In the genomic region with DNA sequence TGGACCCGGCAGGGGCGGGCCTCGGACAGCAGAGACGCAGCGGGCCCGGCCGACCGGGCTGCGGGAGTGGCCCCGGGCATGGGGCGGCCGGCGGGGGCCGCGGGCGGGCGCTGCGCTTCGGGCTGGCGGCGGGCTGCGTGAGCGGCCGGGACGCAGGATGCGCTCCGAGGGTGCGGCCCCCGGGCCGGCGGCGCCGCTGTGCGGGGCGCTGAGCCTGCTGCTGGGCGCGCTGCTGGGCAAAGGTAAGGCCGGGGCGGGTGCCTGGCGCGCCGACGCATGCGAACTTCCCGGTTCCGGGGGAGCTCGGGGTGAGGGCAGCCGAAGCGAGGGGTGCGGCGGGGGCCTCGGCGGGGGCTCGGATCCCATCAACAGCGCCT, we compare ENCODE assay signal across 20 cellular contexts. TPM values are rescaled to one million over a fixed set of nuclear protein-coding genes. Genes with fewer than 3 reads are reported as not detected.
DNase-seq lines count a peak whose midpoint lies in the region; ATAC-seq and TF ChIP-seq lines count a peak whose summit lies in the region.
"Had no signal": no experiment of that assay in that cellular context is flagged by ENCODE, and none has a peak within 500 bp of the region (broad histone marks: within the 10 kb centered on the region; RNA-seq: fewer than 3 reads in every experiment).

No MANE protein-coding gene starts in this region.

- no peak overlapping the region for H3K9ac ChIP-seq in mammary epithelial cell (ENCODE audit: insufficient read depth, low read length)

- H3K4me3 ChIP-seq in breast epithelium (peak overlapping the region; percentile 49 to 67 (median 50)), mammary epithelial cell (replicated peaks in 1 of 3; ENCODE audit: insufficient read depth in 1 of 3, low read depth in 2 of 3, low read length in 3 of 3) (no peak overlapping the region), left ventricle myocardium inferior (peak overlapping the region; percentile 56), neuron (ENCODE audit: low read length) (peak overlapping the region; percentile 33), uterus (peak overlapping the region; percentile 35 to 48)
- H3K4me3 ChIP-seq: right lobe of liver, SJSA1 had no signal

- peaks cover 30% of the 10 kb centered on the region for H3K27me3 Mint-ChIP-seq in stimulated activated memory B cell treated with anti-CD40 and anti-IgM and Interleukin-4, amounts not matched to agents 10 μg/mL and 1 μg/mL and 100 μg/mL, for 72 hours

- ATAC-seq in HG03571 (IDR thresholded peaks at IDR 0.05; ENCODE audit: unreplicated experiment) (no peak), esophagus mucosa (no peak)
- ATAC-seq in stimulated activated memory B cell treated with anti-CD40 and anti-IgM and Interleukin-4, amounts not matched to agents 10 μg/mL and 1 μg/mL and 100 μg/mL, for 72 hours: no peak

- BruUV-seq in mammary epithelial cell (replicated peaks; lab: Mats Ljungman, UMichigan): no TSS peak

- H4K20me1 ChIP-seq in mammary epithelial cell (ENCODE audit: insufficient read depth, low read length): no peaks in the 10 kb centered on the region

- H3K36me3 ChIP-seq in breast epithelium: no peaks in the 10 kb centered on the region
- no peaks in the 10 kb centered on the region for H3K36me3 ChIP-seq in mammary epithelial cell (ENCODE audit: insufficient read depth, low read length)
- no peaks in the 10 kb centered on the region for H3K36me3 ChIP-seq in left ventricle myocardium inferior
- no peaks in the 10 kb centered on the region for H3K36me3 ChIP-seq in neuron (ENCODE audit: insufficient read depth, low read length)
- no peaks in the 10 kb centered on the region for H3K36me3 ChIP-seq in uterus
- H3K36me3 ChIP-seq: right lobe of liver, SJSA1 had no signal

- H3K9me3 ChIP-seq in breast epithelium (peaks cover 0 to 13% of the 10 kb centered on the region in 2 donors), mammary epithelial cell (replicated peaks; ENCODE audit: insufficient read depth, low read length) (no peaks in the 10 kb centered on the region), left ventricle myocardium inferior (replicated peaks) (peaks cover 18% of the 10 kb centered on the region), neuron (ENCODE audit: low read length) (peaks cover 2% of the 10 kb centered on the region), uterus (no peaks in the 10 kb centered on the region)
- H3K9me3 ChIP-seq: right lobe of liver had no signal

- dilution Hi-C loops in mammary epithelial cell (cut with HindIII; ENCODE audit: low sequenced_read_pairs): no loop called here

- CTCF ChIA-PET in mammary epithelial cell (lab: Charles Lee; ENCODE audit: low non-redundant PET): no interaction called here

- TF ChIP-seq CTCF in breast epithelium (IDR thresholded peaks at IDR 0.05) (no peak), mammary epithelial cell (conservative IDR thresholded peaks at IDR 0.05 in 1 of 2, IDR thresholded peaks at IDR 0.05 in 1 of 2; ENCODE audit: extremely low read depth in 1 of 2, insufficient read depth in 1 of 2, low read depth in 1 of 2, low read length in 2 of 2) (no peak), left ventricle myocardium inferior (IDR thresholded peaks at IDR 0.05; ENCODE audit: borderline replicate concordance) (no peak), uterus (IDR thresholded peaks at IDR 0.05) (no peak)

- no peak overlapping the region for H3K27ac Mint-ChIP-seq in stimulated activated memory B cell treated with anti-CD40 and anti-IgM and Interleukin-4, amounts not matched to agents 10 μg/mL and 1 μg/mL and 100 μg/mL, for 72 hours
- H3K27ac Mint-ChIP-seq: activated T-helper 2 cell treated with anti-CD3 and anti-CD28 coated beads, Interferon-gamma antibody, Interleukin-2, Interleukin-4, amounts not matched to agents 10 μg/mL and 5 μg/mL and 100 μg/mL, durations not matched to agents 14 hours and 24 hours and 36 hours had no signal

- no peak overlapping the region for H3K27ac ChIP-seq in breast epithelium
- H3K27ac ChIP-seq in mammary epithelial cell (ENCODE audit: insufficient read depth, low read depth, low read length): no peak overlapping the region
- no peak overlapping the region for H3K27ac ChIP-seq in left ventricle myocardium inferior (replicated peaks)
- H3K27ac ChIP-seq in uterus: peak overlapping the region in 1 of 2 donors; percentile 33
- H3K27ac ChIP-seq: right lobe of liver, SJSA1 had no signal

- H3K27me3 ChIP-seq in breast epithelium: peaks cover 0 to 50% of the 10 kb centered on the region in 2 donors
- peaks cover 9% of the 10 kb centered on the region for H3K27me3 ChIP-seq in mammary epithelial cell (ENCODE audit: insufficient read depth, low read length)
- peaks cover 96% of the 10 kb centered on the region for H3K27me3 ChIP-seq in left ventricle myocardium inferior (ENCODE audit: low read depth)
- H3K27me3 ChIP-seq in neuron (ENCODE audit: insufficient read depth, low read length): peaks cover 32% of the 10 kb centered on the region
- peaks cover 0 to 20% of the 10 kb centered on the region in 2 donors for H3K27me3 ChIP-seq in uterus
- H3K27me3 ChIP-seq: SJSA1 had no signal

- no peak overlapping the region for H3K4me2 ChIP-seq in mammary epithelial cell (ENCODE audit: insufficient read depth, low read depth, low read length)

- no peaks in the 10 kb centered on the region for H3K4me1 ChIP-seq in breast epithelium
- no peaks in the 10 kb centered on the region for H3K4me1 ChIP-seq in mammary epithelial cell (ENCODE audit: insufficient read depth, low read length)
- peaks cover 18% of the 10 kb centered on the region for H3K4me1 ChIP-seq in left ventricle myocardium inferior
- peaks cover 28% of the 10 kb centered on the region for H3K4me1 ChIP-seq in neuron (ENCODE audit: insufficient read depth, low read length)
- no peaks in the 10 kb centered on the region for H3K4me1 ChIP-seq in uterus
- H3K4me1 ChIP-seq: right lobe of liver, SJSA1 had no signal

- H3K36me3 Mint-ChIP-seq in stimulated activated memory B cell treated with anti-CD40 and anti-IgM and Interleukin-4, amounts not matched to agents 10 μg/mL and 1 μg/mL and 100 μg/mL, for 72 hours: no peaks in the 10 kb centered on the region

- no peak for DNase-seq in breast epithelium (ENCODE audit: low spot score in 2 of 2)
- no peak for DNase-seq in mammary epithelial cell
- no peak for DNase-seq in left ventricle myocardium inferior
- no peak for DNase-seq in uterus
- DNase-seq: activated CD4-positive, alpha-beta T cell treated with anti-CD3 and anti-CD28 coated beads, Interleukin-2, amount 50 U/mL, for 48 hours; aorta; Calu3; NCI-H2081 treated with DMSO at 0.1 percent for 48 hours; NK-92 treated with Interleukin-12 subunit alpha and Interleukin-12 subunit beta, amount 100 ng/mL, for 24 hours; right lobe of liver; stimulated activated naive CD4-positive, alpha-beta T cell treated with Interleukin-2 at 50 U/mL for 16 hours had no signal

- intact Hi-C loops in breast epithelium (cut with DNase I; ENCODE audit: low total_unique reads): no loop called here
- intact Hi-C loops in mammary epithelial cell (cut with micrococcal nuclease): no loop called here
- intact Hi-C loops in left ventricle myocardium inferior (cut with micrococcal nuclease): no loop called here
- intact Hi-C loops in uterus (cut with DNase I; ENCODE audit: low total_unique reads): no loop called here

- H3K79me2 ChIP-seq in mammary epithelial cell (ENCODE audit: insufficient read depth, low read length): no peaks in the 10 kb centered on the region

- no peak overlapping the region for H3K4me3 Mint-ChIP-seq in stimulated activated memory B cell treated with anti-CD40 and anti-IgM and Interleukin-4, amounts not matched to agents 10 μg/mL and 1 μg/mL and 100 μg/mL, for 72 hours

- H3K4me1 Mint-ChIP-seq in stimulated activated memory B cell treated with anti-CD40 and anti-IgM and Interleukin-4, amounts not matched to agents 10 μg/mL and 1 μg/mL and 100 μg/mL, for 72 hours: no peaks in the 10 kb centered on the region

- no peak overlapping the region for H2AFZ ChIP-seq in mammary epithelial cell (ENCODE audit: low read depth, low read length)
- peak overlapping the region; percentile 83 for H2AFZ ChIP-seq in neuron (ENCODE audit: low read depth, low read length)

- H3K9me3 Mint-ChIP-seq in stimulated activated memory B cell treated with anti-CD40 and anti-IgM and Interleukin-4, amounts not matched to agents 10 μg/mL and 1 μg/mL and 100 μg/mL, for 72 hours: peaks cover 5% of the 10 kb centered on the region

- TF ChIP-seq POLR2A in breast epithelium (IDR thresholded peaks at IDR 0.05) (no peak), uterus (IDR thresholded peaks at IDR 0.05) (peak in 1 of 2 donors; percentile 14)

- in situ Hi-C loops in mammary epithelial cell (cut with MboI; ENCODE audit: low sequenced_read_pairs in 2 of 2): no loop called here

- WGBS in mammary epithelial cell (ENCODE audit: low coverage, missing lambda C conversion rate): no CpG with 5 or more reads among the region's 55 CpGs

RNA-seq across cellular contexts. Expression of gene TMEM132C, which starts 0.3 kb away (rescaled TPM):
- total RNA-seq in breast epithelium (10 to 100 TPM in 2 of 3 donors, 1 to 10 TPM in 1; 7.2 to 54.1 (median 15.7) TPM), mammary epithelial cell (not detected), left ventricle myocardium inferior (1.8 TPM), uterus (10 to 100 TPM in 1 of 4 donors, 1 to 10 TPM in 2, under 1 TPM in 1; 0.26 to 48.3 (median 5.0) TPM), esophagus mucosa (0.16 TPM)
- polyA plus RNA-seq in mammary epithelial cell: not detected
- polyA minus RNA-seq in mammary epithelial cell: not detected
- total RNA-seq: activated T-helper 2 cell treated with anti-CD3 and anti-CD28 coated beads, Interferon-gamma antibody, Interleukin-2, Interleukin-4, amounts not matched to agents 10 μg/mL and 5 μg/mL and 100 μg/mL, durations not matched to agents 14 hours and 24 hours and 36 hours; Calu3; fibroblast of villous mesenchyme; M059J; myocyte; SJSA1 had no signal
- polyA plus RNA-seq: aorta had no signal

Comparison
In these comparisons a context has a peak if more than half of its experiments do, and no peak if none do; other contexts are left out.
1. H3K4me3 ChIP-seq: peak in breast epithelium (3 of 3), left ventricle myocardium inferior (single experiment), neuron (single experiment) and uterus (2 of 2); none in mammary epithelial cell (0 of 3).